In genomic region chr18:62709908-62710307, GRCh38 we compare ENCODE assay signal across 8 cellular contexts. TPM values are rescaled to one million over a fixed set of nuclear protein-coding genes. Genes with fewer than 3 reads are reported as not detected.
A peak's percentile ranks its signal among the peaks of the same experiment; 100 is the strongest.
DNase-seq lines count a peak whose midpoint lies in the region; TF ChIP-seq lines count a peak whose summit lies in the region.
"Not testable (repeated sequence)": the region's sequence is repeated elsewhere in the genome, so short reads cannot be mapped to it uniquely, and the experiment has no call there.

No MANE protein-coding gene starts in this region.

- not testable (repeated sequence) for H3K36me3 Mint-ChIP-seq in glutamatergic neuron (ENCODE audit: unreplicated experiment)

- H2AFZ ChIP-seq in osteoblast (ENCODE audit: low read length): not testable (repeated sequence)

- H3K4me1 ChIP-seq in BLaER1: peaks cover 32% of the 10 kb centered on the region
- H3K4me1 ChIP-seq in osteoblast (ENCODE audit: insufficient read depth, low read length): peaks cover 16% of the 10 kb centered on the region

- H3K27me3 Mint-ChIP-seq in glutamatergic neuron (ENCODE audit: unreplicated experiment): peaks cover 11% of the 10 kb centered on the region

- not testable (repeated sequence) for H3K9me3 Mint-ChIP-seq in glutamatergic neuron (ENCODE audit: unreplicated experiment)

- not testable (repeated sequence) for H3K27ac ChIP-seq in BLaER1; osteoblast (ENCODE audit: low read depth, low read length)

- not testable (repeated sequence) for H3K4me3 ChIP-seq in BLaER1; osteoblast (ENCODE audit: insufficient read depth, low read length)

- not testable (repeated sequence) for H3K4me3 Mint-ChIP-seq in glutamatergic neuron (ENCODE audit: unreplicated experiment)

- H3K4me2 ChIP-seq in BLaER1: peak overlapping the region; percentile 42; the same call in 1 of the 2 replicates
- not testable (repeated sequence) for H3K4me2 ChIP-seq in osteoblast (ENCODE audit: insufficient read depth, low read length)

- not testable (repeated sequence) for TF ChIP-seq CTCF in glutamatergic neuron (IDR thresholded peaks at IDR 0.05; ENCODE audit: partially characterized antibody, unreplicated experiment); osteoblast (IDR thresholded peaks at IDR 0.05; ENCODE audit: extremely low read depth, low read depth, low read length)

- H3K9me3 ChIP-seq in BLaER1; osteoblast (ENCODE audit: low read depth, low read length): not testable (repeated sequence)

- H3K27me3 ChIP-seq in BLaER1; osteoblast (ENCODE audit: insufficient read depth, low read length): not testable (repeated sequence)

- not testable (repeated sequence) for H3K79me2 ChIP-seq in osteoblast (ENCODE audit: insufficient read depth, low read length)

- not testable (repeated sequence) for H3K36me3 ChIP-seq in BLaER1; osteoblast (ENCODE audit: insufficient read depth, low read length)

- peaks cover 20% of the 10 kb centered on the region for H3K4me1 Mint-ChIP-seq in glutamatergic neuron (ENCODE audit: low read depth, unreplicated experiment)

- H3K27ac Mint-ChIP-seq in glutamatergic neuron (ENCODE audit: unreplicated experiment): peak overlapping the region; percentile 40

- DNase-seq in NCI-H1105 (lab: John Stamatoyannopoulos, UW): peak; percentile 46
- DNase-seq in NCI-H146 (lab: John Stamatoyannopoulos, UW): peak; percentile 70
- peak; percentile 29 for DNase-seq in NCI-H2171 (lab: John Stamatoyannopoulos, UW)
- peak; percentile 62 for DNase-seq in NCI-H2227 treated with DMSO at 0.1 percent for 48 hours (lab: John Stamatoyannopoulos, UW)
- peak; percentile 99 for DNase-seq in NCI-H748 (lab: John Stamatoyannopoulos, UW; ENCODE audit: unreplicated experiment)
- not testable (repeated sequence) for DNase-seq in glutamatergic neuron
- DNase-seq in osteoblast (ENCODE audit: insufficient read length, low spot score, missing footprints): peak; percentile 29

- H3K9ac ChIP-seq in BLaER1: not testable (repeated sequence)

- H4K20me1 ChIP-seq in BLaER1; osteoblast (ENCODE audit: insufficient read depth, low read length): not testable (repeated sequence)

RNA-seq across cellular contexts. Expression of gene PHLPP1, which starts 5.4 kb away (rescaled TPM):
- total RNA-seq in glutamatergic neuron (ENCODE audit: unreplicated experiment): 14.0 TPM
- 5.6 and 6.9 TPM in 2 replicates for total RNA-seq in osteoblast
